ENCODE assay signal across 9 cellular contexts in the genomic region with DNA sequence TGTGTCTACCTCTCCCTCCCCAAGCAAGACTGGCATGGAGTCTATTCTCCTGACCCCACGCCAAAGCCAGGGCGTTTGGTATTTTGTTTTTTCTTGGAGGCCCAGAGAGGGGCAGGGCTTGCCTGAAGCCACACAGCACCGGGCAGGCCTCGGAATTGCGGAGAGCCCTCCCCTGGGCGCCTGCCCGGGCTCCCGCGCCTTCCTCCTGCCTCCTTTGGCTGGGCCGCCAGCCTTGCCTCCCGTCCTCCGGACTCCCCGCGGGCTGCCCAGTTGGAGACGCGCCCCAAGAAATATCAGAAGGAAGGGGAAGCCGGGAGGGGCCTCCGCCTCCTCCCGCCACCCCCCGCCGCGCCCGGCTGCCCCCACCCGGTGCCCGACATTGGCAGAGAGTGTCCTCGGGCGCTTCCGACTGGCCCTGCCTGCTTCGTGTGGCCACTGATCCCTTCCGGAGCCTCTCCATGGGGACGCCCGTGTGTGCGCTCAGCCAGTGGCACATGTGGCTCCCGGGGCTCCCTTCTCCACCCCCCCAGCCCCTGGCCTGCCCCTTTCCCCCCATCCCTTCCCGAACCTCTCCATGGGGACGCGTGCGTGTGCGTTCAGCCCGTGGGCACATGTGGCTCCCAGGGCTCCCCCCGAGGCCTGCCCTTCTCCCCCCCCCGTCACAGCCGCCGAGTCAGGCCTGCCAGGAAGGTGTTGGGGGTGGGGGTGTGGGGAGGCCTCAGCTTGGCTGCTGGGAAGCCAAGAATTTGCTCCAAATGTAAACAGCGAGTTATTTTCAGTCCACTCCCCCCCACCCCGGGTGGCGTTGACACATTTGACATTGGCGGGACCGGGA. TPM values are rescaled to one million over a fixed set of nuclear protein-coding genes. Genes with fewer than 3 reads are reported as not detected.
A peak's percentile ranks its signal among the peaks of the same experiment; 100 is the strongest.
DNase-seq lines count a peak whose midpoint lies in the region; ATAC-seq, FAIRE-seq and TF ChIP-seq lines count a peak whose summit lies in the region.
"Had no signal": no experiment of that assay in that cellular context is flagged by ENCODE, and none has a peak within 500 bp of the region (broad histone marks: within the 10 kb centered on the region; RNA-seq: fewer than 3 reads in every experiment).

No MANE protein-coding gene starts in this region.

- peaks cover 0 to 3% of the 10 kb centered on the region in 2 donors for H3K4me1 Mint-ChIP-seq in effector memory CD8-positive, alpha-beta T cell (ENCODE audit: low read depth in 2 of 2)
- peaks cover 0 to 5% (median 3%) of the 10 kb centered on the region in 3 donors for H3K4me1 Mint-ChIP-seq in CD8-positive, alpha-beta memory T cell

- no peak overlapping the region for H2AK5ac ChIP-seq in mesenchymal stem cell (ENCODE audit: low read length, severe bottlenecking)

- no peaks in the 10 kb centered on the region for H3K9me1 ChIP-seq in endothelial cell of umbilical vein (replicated peaks; ENCODE audit: control insufficient read depth, extremely low read depth, insufficient read depth, low read length)

- intact Hi-C loops in endothelial cell of umbilical vein (cut with micrococcal nuclease) (loop anchor here (1.0 kb wide), 2 partner anchors 25 to 48 kb away; no protein-coding TSS in a partner anchor), tibial artery (cut with DNase I; ENCODE audit: low total_unique reads) (loop anchor here (5.0 kb wide), 1 partner anchor 36 kb away; a partner anchor contains a TSS)

- H3K27ac ChIP-seq in endothelial cell of umbilical vein (ENCODE audit: insufficient read depth, low read depth, low read length), result peak overlapping the region; percentile 81
- no peak overlapping the region for H3K27ac ChIP-seq in mesenchymal stem cell (ENCODE audit: low read length, poor library complexity, severe bottlenecking)
- H3K27ac ChIP-seq in tibial artery, result peak overlapping the region; percentile 98 to 100
- H3K27ac ChIP-seq in CD8-positive, alpha-beta memory T cell (ENCODE audit: low read depth, low read length), result no peak overlapping the region
- H3K27ac ChIP-seq: WERI-Rb-1 had no signal

- H4K8ac ChIP-seq in mesenchymal stem cell (ENCODE audit: low read length), result no peak overlapping the region

- H3K14ac ChIP-seq in mesenchymal stem cell (ENCODE audit: low read length in 2 of 2), result no peak overlapping the region

- peak overlapping the region; percentile 12 to 68 for H2BK12ac ChIP-seq in mesenchymal stem cell (ENCODE audit: low read length in 2 of 2)

- H3K4me3 Mint-ChIP-seq in effector memory CD8-positive, alpha-beta T cell, result no peak overlapping the region
- H3K4me3 Mint-ChIP-seq in CD8-positive, alpha-beta memory T cell, result no peak overlapping the region

- no peaks in the 10 kb centered on the region for H3K36me3 ChIP-seq in endothelial cell of umbilical vein (ENCODE audit: control insufficient read depth in 2 of 2, extremely low read depth in 1 of 2, insufficient read depth in 2 of 2, low read length in 2 of 2)
- peaks cover 17 to 31% of the 10 kb centered on the region in 2 experiments for H3K36me3 ChIP-seq in mesenchymal stem cell (ENCODE audit: control insufficient read depth in 1 of 2, insufficient read depth in 2 of 2, low read depth in 1 of 2, low read length in 2 of 2)
- H3K36me3 ChIP-seq in tibial artery, result peaks cover 0 to 5% (median 0%) of the 10 kb centered on the region in 3 donors
- H3K36me3 ChIP-seq in CD8-positive, alpha-beta memory T cell (ENCODE audit: insufficient read depth, low read length), result no peaks in the 10 kb centered on the region

- H3K4ac ChIP-seq in mesenchymal stem cell (ENCODE audit: low read depth in 1 of 2, low read length in 2 of 2), result peak overlapping the region in 1 of 2 experiments; percentile 9

- H3K4me3 ChIP-seq in endothelial cell of umbilical vein (replicated peaks in 1 of 3; ENCODE audit: insufficient read depth in 1 of 3, low read depth in 1 of 3, low read length in 3 of 3) (no peak overlapping the region), mesenchymal stem cell (ENCODE audit: insufficient read depth in 1 of 2, low read depth in 1 of 2, low read length in 2 of 2) (peak overlapping the region in 1 of 2 experiments; percentile 40), tibial artery (peak overlapping the region; percentile 52 to 63)
- H3K4me3 ChIP-seq in CD8-positive, alpha-beta memory T cell (ENCODE audit: low read length), result no peak overlapping the region

- BruUV-seq in endothelial cell of umbilical vein (replicated peaks; lab: Mats Ljungman, UMichigan), result no TSS peak

- no peaks in the 10 kb centered on the region for H4K20me1 ChIP-seq in endothelial cell of umbilical vein (replicated peaks; ENCODE audit: control insufficient read depth, extremely low read depth, insufficient read depth, low read length)

- H2BK15ac ChIP-seq in mesenchymal stem cell (ENCODE audit: low read depth, poor library complexity, severe bottlenecking), result peak overlapping the region; percentile 17

- WGBS in mesenchymal stem cell, result 66% methylated on average over 35 of the region's 49 CpGs

- no peak overlapping the region for H3K27ac Mint-ChIP-seq in effector memory CD8-positive, alpha-beta T cell
- no peak overlapping the region for H3K27ac Mint-ChIP-seq in CD8-positive, alpha-beta memory T cell

- POLR2A ChIA-PET in endothelial cell of umbilical vein (lab: Charles Lee), result no interaction called here
- POLR2A ChIA-PET in CD8-positive, alpha-beta memory T cell (lab: Charles Lee), result no interaction called here

- peak; percentile 61 for DNase-seq in NCI-H2196 (lab: John Stamatoyannopoulos, UW; ENCODE audit: unreplicated experiment)
- DNase-seq in endothelial cell of umbilical vein (ENCODE audit: low read depth, low spot score), result peak; percentile 87
- DNase-seq in mesenchymal stem cell, result peak; percentile 94
- DNase-seq in tibial artery, result peak; percentile 92 to 98
- no peak for DNase-seq in effector memory CD8-positive, alpha-beta T cell
- DNase-seq in GOT3 (lab: John Stamatoyannopoulos, UW), result no peak
- no peak for DNase-seq in CD8-positive, alpha-beta memory T cell
- DNase-seq: WERI-Rb-1 had no signal

- TF ChIP-seq CTCF in endothelial cell of umbilical vein (IDR thresholded peaks at IDR 0.05; ENCODE audit: extremely low read depth in 1 of 2, insufficient read depth in 1 of 2, low read depth in 1 of 2, low read length in 2 of 2), result no peak
- TF ChIP-seq CTCF in tibial artery (IDR thresholded peaks at IDR 0.05), result no peak

- no peak for TF ChIP-seq POLR2A in endothelial cell of umbilical vein (IDR thresholded peaks at IDR 0.05; ENCODE audit: low read depth, low read length)

- CTCF ChIA-PET in endothelial cell of umbilical vein (lab: Charles Lee), result no interaction called here
- CTCF ChIA-PET in CD8-positive, alpha-beta memory T cell (lab: Charles Lee), result no interaction called here

- dilution Hi-C loops in endothelial cell of umbilical vein (cut with MboI; ENCODE audit: extremely low pct_ligation_motif_present, low sequenced_read_pairs), result no loop called here

- H3K9ac ChIP-seq in endothelial cell of umbilical vein (replicated peaks; ENCODE audit: extremely low read depth, insufficient read depth, low read length) (peak overlapping the region; percentile 64), mesenchymal stem cell (ENCODE audit: low read length) (peak overlapping the region; percentile 95)

- H3K36me3 Mint-ChIP-seq in effector memory CD8-positive, alpha-beta T cell (ENCODE audit: insufficient read depth), result peaks cover 3% of the 10 kb centered on the region
- peaks cover 0 to 10% (median 4%) of the 10 kb centered on the region in 3 donors for H3K36me3 Mint-ChIP-seq in CD8-positive, alpha-beta memory T cell

- no peak overlapping the region for H2AFZ ChIP-seq in endothelial cell of umbilical vein (ENCODE audit: low read depth, low read length)
- no peak overlapping the region for H2AFZ ChIP-seq in mesenchymal stem cell (ENCODE audit: low read depth, low read length)

- no peak overlapping the region for H2BK5ac ChIP-seq in mesenchymal stem cell (ENCODE audit: low read depth, low read length, poor library complexity, severe bottlenecking)

- H3K4me2 ChIP-seq in endothelial cell of umbilical vein (ENCODE audit: insufficient read depth, low read length) (peak overlapping the region; percentile 53), mesenchymal stem cell (ENCODE audit: low read length, poor library complexity, severe bottlenecking) (peak overlapping the region; percentile 50)

- H3K79me2 ChIP-seq in endothelial cell of umbilical vein (ENCODE audit: control insufficient read depth, insufficient read depth, low read length), result peaks cover 68% of the 10 kb centered on the region

- H4K91ac ChIP-seq in mesenchymal stem cell (ENCODE audit: low read length), result peak overlapping the region; percentile 13

- peaks cover 35% of the 10 kb centered on the region for H3K79me1 ChIP-seq in mesenchymal stem cell (replicated peaks; ENCODE audit: low read length, poor library complexity, severe bottlenecking)

- H2BK120ac ChIP-seq in mesenchymal stem cell (ENCODE audit: low read depth, low read length), result peak overlapping the region; percentile 64

- FAIRE-seq in endothelial cell of umbilical vein (lab: Jason Lieb, UNC), result peak; percentile 80

- H3K9me3 ChIP-seq in endothelial cell of umbilical vein (replicated peaks; ENCODE audit: control insufficient read depth, insufficient read depth, low read length), result no peaks in the 10 kb centered on the region
- no peaks in the 10 kb centered on the region for H3K9me3 ChIP-seq in mesenchymal stem cell (ENCODE audit: control insufficient read depth, low read length)
- no peaks in the 10 kb centered on the region for H3K9me3 ChIP-seq in tibial artery
- H3K9me3 ChIP-seq in CD8-positive, alpha-beta memory T cell (ENCODE audit: low read length), result no peaks in the 10 kb centered on the region

- H3K4me1 ChIP-seq in endothelial cell of umbilical vein (ENCODE audit: control insufficient read depth, extremely low read depth, insufficient read depth, low read length) (peaks cover 22% of the 10 kb centered on the region), mesenchymal stem cell (ENCODE audit: control insufficient read depth, insufficient read depth, low read depth, low read length) (peaks cover 28% of the 10 kb centered on the region), tibial artery (peaks cover 0 to 91% (median 58%) of the 10 kb centered on the region in 4 donors)
- H3K4me1 ChIP-seq in CD8-positive, alpha-beta memory T cell (ENCODE audit: insufficient read depth, low read length), result no peaks in the 10 kb centered on the region

- no peak overlapping the region for H3K23ac ChIP-seq in mesenchymal stem cell (ENCODE audit: low read length in 2 of 2)

- H3K27me3 ChIP-seq in endothelial cell of umbilical vein (ENCODE audit: control insufficient read depth in 2 of 2, insufficient read depth in 2 of 2, low read length in 2 of 2) (no peaks in the 10 kb centered on the region), mesenchymal stem cell (ENCODE audit: control insufficient read depth in 1 of 2, insufficient read depth in 1 of 2, low read length in 2 of 2) (no peaks in the 10 kb centered on the region), tibial artery (no peaks in the 10 kb centered on the region)
- no peaks in the 10 kb centered on the region for H3K27me3 ChIP-seq in CD8-positive, alpha-beta memory T cell (ENCODE audit: insufficient read depth, low read length, poor library complexity, severe bottlenecking)

- peak overlapping the region; percentile 64 to 88 for H3K18ac ChIP-seq in mesenchymal stem cell (ENCODE audit: low read depth in 1 of 2, low read length in 2 of 2)

- no peaks in the 10 kb centered on the region for H3K9me3 Mint-ChIP-seq in effector memory CD8-positive, alpha-beta T cell
- peaks cover 0 to 1% (median 0%) of the 10 kb centered on the region in 5 donors for H3K9me3 Mint-ChIP-seq in CD8-positive, alpha-beta memory T cell

- no peaks in the 10 kb centered on the region for H3K27me3 Mint-ChIP-seq in effector memory CD8-positive, alpha-beta T cell
- H3K27me3 Mint-ChIP-seq in CD8-positive, alpha-beta memory T cell, result no peaks in the 10 kb centered on the region

- ATAC-seq in effector memory CD8-positive, alpha-beta T cell (replicated peaks), result no peak
- no peak for ATAC-seq in GM21717 (IDR thresholded peaks at IDR 0.05; ENCODE audit: unreplicated experiment)

RNA-seq across cellular contexts. Expression of a gene that starts 37.3 kb away (rescaled TPM):
- total RNA-seq in endothelial cell of umbilical vein, result 131 and 133 TPM in 2 replicates
- 8.5 and 11.4 TPM in 2 replicates for polyA plus RNA-seq in endothelial cell of umbilical vein
- 12.8 and 14.1 TPM in 2 replicates for polyA plus RNA-seq in endothelial cell of umbilical vein (2011; cell fraction: cytosol; rRNA removed)
- 21.9 and 24.5 TPM in 2 replicates for polyA plus RNA-seq in endothelial cell of umbilical vein (2011; cell fraction: nucleus; rRNA removed)
- polyA plus RNA-seq in endothelial cell of umbilical vein (2012), result 41.1 and 45.2 TPM in 2 replicates
- polyA minus RNA-seq in endothelial cell of umbilical vein, result 16.4 and 18.3 TPM in 2 replicates
- 35.0 TPM for polyA minus RNA-seq in endothelial cell of umbilical vein (2011; cell fraction: cytosol; rRNA and poly(A)+ RNA removed)
- polyA minus RNA-seq in endothelial cell of umbilical vein (2011; cell fraction: nucleus; rRNA and poly(A)+ RNA removed), result 14.8 and 32.1 TPM in 2 replicates
- polyA plus RNA-seq in mesenchymal stem cell (2013, experiment 1 of 2), result 101 TPM
- 98.4 TPM for polyA plus RNA-seq in mesenchymal stem cell (2013, experiment 2 of 2)
- 10 to 100 TPM; 16.1 to 19.4 TPM for total RNA-seq in CD8-positive, alpha-beta memory T cell
- 17.8 TPM for polyA plus RNA-seq in CD8-positive, alpha-beta memory T cell

Comparison
In these comparisons a context has a peak if more than half of its experiments do, and no peak if none do; other contexts are left out.
1. DNase-seq: peak in NCI-H2196 (single experiment), endothelial cell of umbilical vein (single experiment), mesenchymal stem cell (single experiment) and tibial artery (2 of 2); none in effector memory CD8-positive, alpha-beta T cell (0 of 3), GOT3 (single experiment) and CD8-positive, alpha-beta memory T cell (0 of 5).
2. H3K27ac ChIP-seq: peak in endothelial cell of umbilical vein (single experiment) and tibial artery (2 of 2); none in mesenchymal stem cell (single experiment) and CD8-positive, alpha-beta memory T cell (single experiment).
3. H3K4me3 ChIP-seq: peak in tibial artery (2 of 2); none in endothelial cell of umbilical vein (0 of 3) and CD8-positive, alpha-beta memory T cell (single experiment).